In genomic region chr10:987635-987905, GRCh38 we compare ENCODE assay signal across 8 cellular contexts. TPM values are rescaled to one million over a fixed set of nuclear protein-coding genes. Genes with fewer than 3 reads are reported as not detected.
A peak's percentile ranks its signal among the peaks of the same experiment; 100 is the strongest.
DNase-seq lines count a peak whose midpoint lies in the region; ATAC-seq and TF ChIP-seq lines count a peak whose summit lies in the region.

No MANE protein-coding gene starts in this region.

- peak overlapping the region; percentile 96 for H3K27ac Mint-ChIP-seq in MCF 10A (ENCODE audit: low read depth, unreplicated experiment)

- peak overlapping the region; percentile 99 for H4K91ac ChIP-seq in IMR-90 (ENCODE audit: insufficient read depth, low read depth, low read length)

- BruUV-seq in IMR-90 (replicated peaks; lab: Mats Ljungman, UMichigan) (no TSS peak), MCF 10A (replicated peaks; lab: Mats Ljungman, UMichigan) (no TSS peak)

- H3K36me3 ChIP-seq in IMR-90 (ENCODE audit: control insufficient read depth, insufficient read depth, low read length), result peaks cover 4% of the 10 kb centered on the region
- no peaks in the 10 kb centered on the region for H3K36me3 ChIP-seq in lung (ENCODE audit: control insufficient read depth in 2 of 2, insufficient read depth in 2 of 2, low read length in 2 of 2)

- H2BK120ac ChIP-seq in IMR-90 (ENCODE audit: low read depth, low read length), result peak overlapping the region; percentile 92

- H3K4ac ChIP-seq in IMR-90 (ENCODE audit: low read depth, low read length), result peak overlapping the region; percentile 99

- H3K9me3 ChIP-seq in IMR-90 (ENCODE audit: control insufficient read depth, insufficient read depth, low read length) (no peaks in the 10 kb centered on the region), lung (ENCODE audit: control insufficient read depth in 2 of 2, insufficient read depth in 1 of 2, low read length in 1 of 2) (no peaks in the 10 kb centered on the region)

- H2BK20ac ChIP-seq in IMR-90 (ENCODE audit: low read depth, low read length), result peak overlapping the region; percentile 85

- in situ Hi-C loops in IMR-90 (cut with MboI; ENCODE audit: low sequenced_read_pairs), result no loop called here

- intact Hi-C loops in IMR-90 (cut with micrococcal nuclease), result loop anchor here (1.0 to 5.0 kb wide), 2 partner anchors 56 to 475 kb away; partner anchors contain the start of gene LARP4B
- intact Hi-C loops in MCF 10A (cut with micrococcal nuclease), result loop anchor here (2.0 kb wide), 1 partner anchor 57 kb away; the partner anchor contains the start of gene LARP4B
- intact Hi-C loops in sciatic nerve (cut with DNase I), result no loop called here

- H3K18ac ChIP-seq in IMR-90 (ENCODE audit: low read depth, low read length), result peak overlapping the region; percentile 77

- peaks cover 30% of the 10 kb centered on the region for H4K20me1 ChIP-seq in IMR-90 (ENCODE audit: insufficient read depth, low read length)

- H3K4me3 ChIP-seq in IMR-90 (ENCODE audit: insufficient read depth, low read depth, low read length), result peak overlapping the region; percentile 63
- peak overlapping the region; percentile 98 for H3K4me3 ChIP-seq in lung

- H3K4me1 Mint-ChIP-seq in MCF 10A (ENCODE audit: insufficient read depth, unreplicated experiment), result peaks cover 20% of the 10 kb centered on the region

- H3K9ac ChIP-seq in IMR-90 (ENCODE audit: low read depth, low read length), result peak overlapping the region; percentile 83

- ATAC-seq in IMR-90 (ENCODE audit: low read depth) (no peak; the same call in 1 of the 2 replicates), lung (ENCODE audit: insufficient read depth, low FRiP score) (no peak), sciatic nerve (no peak), HG02885 (IDR thresholded peaks at IDR 0.05; ENCODE audit: poor library complexity, unreplicated experiment) (no peak), HG03469 (IDR thresholded peaks at IDR 0.05; ENCODE audit: unreplicated experiment) (no peak)

- CTCF ChIA-PET in IMR-90 (lab: Yijun Ruan, JAX), result no interaction called here
- CTCF ChIA-PET in MCF 10A (lab: Yijun Ruan, JAX), result interaction anchor here (0.5 to 1.0 kb wide), 2 partner anchors 42 to 48 kb away, joined by 3 to 4 read pairs; no protein-coding TSS in a partner anchor

- H3K14ac ChIP-seq in IMR-90 (replicated peaks; ENCODE audit: low read depth, low read length), result peak overlapping the region; percentile 99

- dilution Hi-C loops in IMR-90 (cut with HindIII; ENCODE audit: low sequenced_read_pairs, unreplicated experiment), result no loop called here

- TF ChIP-seq CTCF in IMR-90 (conservative IDR thresholded peaks at IDR 0.05; ENCODE audit: low read depth, low read length), result no peak
- no peak for TF ChIP-seq CTCF in MCF 10A (IDR thresholded peaks at IDR 0.05; ENCODE audit: unreplicated experiment)
- TF ChIP-seq CTCF in lung (IDR thresholded peaks at IDR 0.05; ENCODE audit: control extremely low read depth, extremely low read depth), result no peak

- H3K56ac ChIP-seq in IMR-90 (ENCODE audit: extremely low read depth, insufficient read depth, low read length), result peak overlapping the region; percentile 95

- peak overlapping the region; percentile 97 for H2BK5ac ChIP-seq in IMR-90 (ENCODE audit: low read depth, low read length, poor library complexity, severe bottlenecking)

- H3K27ac ChIP-seq in IMR-90 (ENCODE audit: insufficient read depth, low read length), result peak overlapping the region; percentile 86
- peak overlapping the region; percentile 91 to 98 for H3K27ac ChIP-seq in lung (ENCODE audit: low read depth in 1 of 2, low read length in 1 of 2)

- H3K27me3 ChIP-seq in IMR-90 (ENCODE audit: control insufficient read depth, insufficient read depth, low read length) (no peaks in the 10 kb centered on the region), lung (ENCODE audit: control insufficient read depth, insufficient read depth) (no peaks in the 10 kb centered on the region)

- no peak for TF ChIP-seq RAD21 in IMR-90 (IDR thresholded peaks at IDR 0.05; ENCODE audit: low read length)

- peak overlapping the region; percentile 97 for H2AK5ac ChIP-seq in IMR-90 (ENCODE audit: low read depth, low read length)

- 0% methylated on average over 2 of the region's 10 CpGs; no CpG with 5 or more reads in 1 of the 2 experiments for WGBS in IMR-90 (ENCODE audit: extremely low coverage in 2 of 2, insufficient read length in 1 of 2), 2 experiments
- WGBS in lung, 2 donors, result 3 to 6% methylated on average over 10 of the region's 10 CpGs

- peak; percentile 22; the same call in 1 of the 2 replicates for TF ChIP-seq POLR2A in IMR-90 (IDR thresholded peaks at IDR 0.05; ENCODE audit: low read depth, low read length)

- peaks cover 26% of the 10 kb centered on the region for H3K9me1 ChIP-seq in IMR-90 (ENCODE audit: insufficient read depth, low read length)

- DNase-seq in COLO668 (lab: John Stamatoyannopoulos, UW; ENCODE audit: unreplicated experiment) (peak; percentile 20), IMR-90 (peak; percentile 35), MCF 10A (ENCODE audit: unreplicated experiment) (no peak), lung (ENCODE audit: low spot score) (no peak), NCI-H1417 (lab: John Stamatoyannopoulos, UW) (no peak), sciatic nerve (ENCODE audit: low spot score) (no peak)

- H3K4me3 Mint-ChIP-seq in MCF 10A (ENCODE audit: unreplicated experiment), result peak overlapping the region; percentile 95

- peak overlapping the region; percentile 92 for H2AFZ ChIP-seq in IMR-90 (replicated peaks; ENCODE audit: low read length, poor library complexity)

- H3K23ac ChIP-seq in IMR-90 (ENCODE audit: low read depth, low read length), result peak overlapping the region; percentile 99

- H4K5ac ChIP-seq in IMR-90 (ENCODE audit: low read depth, low read length), result peak overlapping the region; percentile 67

- H3K36me3 Mint-ChIP-seq in MCF 10A (ENCODE audit: insufficient read depth, unreplicated experiment), result peaks cover 22% of the 10 kb centered on the region

- peak overlapping the region; percentile 86 for H3K4me2 ChIP-seq in IMR-90 (ENCODE audit: low read depth, low read length)

- POLR2A ChIA-PET in IMR-90 (lab: Charles Lee; ENCODE audit: unreplicated experiment), result interaction anchor here (0.6 kb wide), 3 partner anchors 59 to 94 kb away, joined by 3 to 14 read pairs (median 4); no protein-coding TSS in a partner anchor
- POLR2A ChIA-PET in MCF 10A (lab: Yijun Ruan, JAX), result interaction anchor here (0.6 to 6.3 kb wide), 24 partner anchors 9 to 850 kb away, joined by 3 to 170 read pairs (median 5); partner anchors contain the start of genes IDI1, LARP4B and WDR37

- H3K4me1 ChIP-seq in IMR-90 (ENCODE audit: control insufficient read depth, insufficient read depth, low read length) (peaks cover 13% of the 10 kb centered on the region), lung (ENCODE audit: control insufficient read depth in 2 of 2, insufficient read depth in 2 of 2, low read length in 2 of 2) (peaks cover 8% of the 10 kb centered on the region in 2 donors)

- H3K79me1 ChIP-seq in IMR-90 (ENCODE audit: low read depth in 1 of 2, low read length in 2 of 2), result peaks cover 22 to 60% of the 10 kb centered on the region in 2 experiments

- H3K9me3 Mint-ChIP-seq in MCF 10A (ENCODE audit: unreplicated experiment), result no peaks in the 10 kb centered on the region

- no peaks in the 10 kb centered on the region for H3K27me3 Mint-ChIP-seq in MCF 10A (ENCODE audit: insufficient read depth, unreplicated experiment)

- peak overlapping the region; percentile 70; the same call in 2 of the 3 replicates for H2BK15ac ChIP-seq in IMR-90 (ENCODE audit: low read depth, low read length)

- peak overlapping the region; percentile 100 for H2AK9ac ChIP-seq in IMR-90 (replicated peaks; ENCODE audit: low read depth, low read length, poor library complexity)

- peak overlapping the region; percentile 73 to 99 for H4K8ac ChIP-seq in IMR-90 (ENCODE audit: low read depth in 2 of 2, low read length in 2 of 2)

TF ChIP-seq in IMR-90, 13 proteins besides CTCF, POLR2A, EP300 and RAD21:
- TF ChIP-seq RCOR1 (IDR thresholded peaks at IDR 0.05; ENCODE audit: insufficient replicate concordance, low read length) (no peak), BHLHE40 (IDR thresholded peaks at IDR 0.05; ENCODE audit: low read depth, low read length) (no peak), RFX5 (IDR thresholded peaks at IDR 0.05; ENCODE audit: low read depth, low read length) (no peak), SMC3 (IDR thresholded peaks at IDR 0.05; ENCODE audit: low read depth, low read length) (no peak), MXI1 (IDR thresholded peaks at IDR 0.05; ENCODE audit: borderline replicate concordance, low read depth, low read length) (no peak), USF2 (IDR thresholded peaks at IDR 0.05; ENCODE audit: low read depth, low read length) (no peak), MAZ (IDR thresholded peaks at IDR 0.05; ENCODE audit: borderline replicate concordance, low read depth, low read length) (no peak), NFE2L2 (IDR thresholded peaks at IDR 0.05; ENCODE audit: low read depth, low read length) (no peak), CEBPB (IDR thresholded peaks at IDR 0.05; ENCODE audit: low read depth, low read length) (no peak)

RNA-seq across cellular contexts. Expression of gene GTPBP4, which starts 0.7 kb away (rescaled TPM):
- total RNA-seq in IMR-90 (2012; rRNA removed), result 46.2 and 71.7 TPM in 2 replicates
- polyA plus RNA-seq in IMR-90 (2012; rRNA removed), result 43.6 and 48.6 TPM in 2 replicates
- 5.5 and 7.8 TPM in 2 replicates for polyA plus RNA-seq in IMR-90 (2012; cell fraction: cytosol; rRNA removed)
- 22.2 and 87.5 TPM in 2 replicates for polyA plus RNA-seq in IMR-90 (2012; cell fraction: nucleus; rRNA removed; ENCODE audit: low replicate concordance)
- total RNA-seq in MCF 10A (2022), result 138 and 142 TPM in 2 replicates
- total RNA-seq in lung, result 10 to 100 TPM; 36.5 to 43.6 TPM
- polyA plus RNA-seq in lung, result 10 to 100 TPM; 17.6 to 41.7 TPM
- 31.4 TPM for total RNA-seq in sciatic nerve

RNA-seq across cellular contexts. Expression of gene IDI2, which starts 38.1 kb away (rescaled TPM):
- total RNA-seq in IMR-90 (2012; rRNA removed) (not detected in 2 replicates), MCF 10A (2022) (not detected in 2 replicates), lung (under 1 TPM in 1 of 2 donors, not detected in 1; 0.18 TPM), sciatic nerve (not detected)
- polyA plus RNA-seq in IMR-90 (2012; rRNA removed) (not detected in 2 replicates), lung (under 1 TPM; 0.05 to 0.08 TPM)
- polyA plus RNA-seq in IMR-90 (2012; cell fraction: cytosol; rRNA removed), result not detected in 2 replicates
- polyA plus RNA-seq in IMR-90 (2012; cell fraction: nucleus; rRNA removed; ENCODE audit: low replicate concordance), result not detected in 2 replicates

RNA-seq across cellular contexts. Expression of gene LARP4B, which starts 56.1 kb away (rescaled TPM):
- total RNA-seq in IMR-90 (2012; rRNA removed) (25.5 and 30.8 TPM in 2 replicates), MCF 10A (2022) (127 and 131 TPM in 2 replicates), lung (100 to 1,000 TPM; 108 to 133 TPM), sciatic nerve (85.4 TPM)
- polyA plus RNA-seq in IMR-90 (2012; rRNA removed) (22.1 and 24.3 TPM in 2 replicates), lung (10 to 100 TPM; 24.7 to 26.1 TPM)
- polyA plus RNA-seq in IMR-90 (2012; cell fraction: cytosol; rRNA removed), result 12.8 and 14.9 TPM in 2 replicates
- 41.4 and 70.6 TPM in 2 replicates for polyA plus RNA-seq in IMR-90 (2012; cell fraction: nucleus; rRNA removed; ENCODE audit: low replicate concordance)

Comparison
In these comparisons a context has a peak if more than half of its experiments do, and no peak if none do; other contexts are left out.
1. DNase-seq: peak in COLO668 (single experiment) and IMR-90 (single experiment); none in MCF 10A (single experiment), lung (single experiment), NCI-H1417 (0 of 3) and sciatic nerve (single experiment).